In genomic region chr6:121436172-121436965, GRCh38 we compare ENCODE assay signal across 8 cellular contexts. TPM values are rescaled to one million over a fixed set of nuclear protein-coding genes. Genes with fewer than 3 reads are reported as not detected.
DNase-seq lines count a peak whose midpoint lies in the region; ATAC-seq and TF ChIP-seq lines count a peak whose summit lies in the region.

No MANE protein-coding gene starts in this region.

- peak overlapping the region; percentile 73 for H3K4me2 ChIP-seq in MM.1S (ENCODE audit: low read depth, low read length)

- H3K9ac ChIP-seq in MM.1S (ENCODE audit: low read length): peak overlapping the region; percentile 52

- 0% methylated on average over 12 to 18 of the region's 22 CpGs for WGBS in ectodermal cell, 2 experiments

- TF ChIP-seq CTCF in AG04449 (IDR thresholded peaks at IDR 0.05; ENCODE audit: insufficient read depth, low read length, missing control alignments): no peak
- TF ChIP-seq CTCF in MM.1S (IDR thresholded peaks at IDR 0.05; ENCODE audit: low read length): no peak

- H3K27ac ChIP-seq in MM.1S (ENCODE audit: low read length): no peak overlapping the region; the same call in 1 of the 2 replicates
- H3K27ac ChIP-seq in ectodermal cell (ENCODE audit: insufficient read depth, low read depth, low read length, poor library complexity, severe bottlenecking): peak overlapping the region; percentile 96

- H3K4me1 ChIP-seq in MM.1S (ENCODE audit: low read length): peaks cover 5% of the 10 kb centered on the region; the same call in 1 of the 2 replicates
- H3K4me1 ChIP-seq in ectodermal cell (ENCODE audit: control insufficient read depth, insufficient read depth, low read length): peaks cover 15% of the 10 kb centered on the region

- CTCF ChIA-PET in AG04449 (lab: Yijun Ruan, JAX): interaction anchor here (0.6 to 7.0 kb wide), 8 partner anchors 86 to 748 kb away, joined by 3 to 71 read pairs (median 3); no protein-coding TSS in a partner anchor

- H3K4me3 ChIP-seq in AG04449 (ENCODE audit: low read depth, low read length) (peak overlapping the region; percentile 87), MM.1S (ENCODE audit: low read length) (peak overlapping the region; percentile 65), ectodermal cell (ENCODE audit: insufficient read depth, low read depth, low read length) (peak overlapping the region; percentile 74)

- H3K9me3 ChIP-seq in MM.1S (replicated peaks; ENCODE audit: insufficient read depth, low read length) (no peaks in the 10 kb centered on the region), ectodermal cell (ENCODE audit: control insufficient read depth, low read length) (no peaks in the 10 kb centered on the region)

- DNase-seq in AG04449 (ENCODE audit: low read depth, low spot score): no peak
- peak; percentile 22 for DNase-seq in MM.1S
- DNase-seq in myocyte (ENCODE audit: low read depth): peak; percentile 20
- DNase-seq in midbrain (lab: John Stamatoyannopoulos, UW): no peak
- DNase-seq in NCI-H146 treated with DMSO at 0.1 percent for 48 hours (lab: John Stamatoyannopoulos, UW; ENCODE audit: unreplicated experiment): no peak

- H3K9me2 ChIP-seq in MM.1S (replicated peaks; ENCODE audit: insufficient read depth, low read length): no peaks in the 10 kb centered on the region

- H2AFZ ChIP-seq in MM.1S (ENCODE audit: low read length): peak overlapping the region; percentile 79

- peaks cover 15% of the 10 kb centered on the region for H3K79me2 ChIP-seq in MM.1S (ENCODE audit: low read length)

- POLR2A ChIA-PET in AG04449 (lab: Yijun Ruan, JAX): interaction anchor here (0.6 to 4.0 kb wide), 11 partner anchors 16 to 688 kb away, joined by 3 to 26 read pairs (median 3); no protein-coding TSS in a partner anchor

- no peaks in the 10 kb centered on the region for H4K20me1 ChIP-seq in MM.1S (ENCODE audit: insufficient read depth, low read length)

- H3K36me3 ChIP-seq in MM.1S (replicated peaks; ENCODE audit: insufficient read depth, low read length) (no peaks in the 10 kb centered on the region), ectodermal cell (ENCODE audit: control insufficient read depth, insufficient read depth, low read length) (no peaks in the 10 kb centered on the region)

- ATAC-seq in GM18868 (IDR thresholded peaks at IDR 0.05; ENCODE audit: unreplicated experiment): no peak
- no peak for ATAC-seq in GM18502 (IDR thresholded peaks at IDR 0.05; ENCODE audit: poor library complexity, unreplicated experiment)

- no peaks in the 10 kb centered on the region for H3F3A ChIP-seq in MM.1S (ENCODE audit: insufficient read depth, low read length)

- H3K27me3 ChIP-seq in MM.1S (replicated peaks; ENCODE audit: insufficient read depth, low read length) (no peaks in the 10 kb centered on the region), ectodermal cell (ENCODE audit: control insufficient read depth, insufficient read depth, low read length, poor library complexity, severe bottlenecking) (no peaks in the 10 kb centered on the region)

RNA-seq across cellular contexts. Expression of gene GJA1, which starts 0.9 kb away (rescaled TPM):
- polyA plus RNA-seq in ectodermal cell (2013, experiment 1 of 4): 615 TPM
- 691 TPM for polyA plus RNA-seq in ectodermal cell (2013, experiment 2 of 4)
- 486 TPM for polyA plus RNA-seq in ectodermal cell (2013, experiment 3 of 4)
- 533 TPM for polyA plus RNA-seq in ectodermal cell (2013, experiment 4 of 4)
- total RNA-seq in myocyte: 3.3 and 4.0 TPM in 2 replicates
- polyA plus RNA-seq in myocyte (2012): 8.6 TPM

Comparison
In these comparisons a context has a peak if more than half of its experiments do, and no peak if none do; other contexts are left out.
1. DNase-seq: peak in MM.1S (single experiment) and myocyte (single experiment); none in AG04449 (single experiment), midbrain (single experiment) and NCI-H146 treated with DMSO at 0.1 percent for 48 hours (single experiment).
2. Peak in every context shown above with its lines, with median percentiles within 50 percentile points of each other: H3K4me3 ChIP-seq.